Comparison of ENCODE assay signal across 14 cellular contexts in genomic region chr17:1270210-1271019, GRCh38. TPM values are rescaled to one million over a fixed set of nuclear protein-coding genes. Genes with fewer than 3 reads are reported as not detected.
DNase-seq lines count a peak whose midpoint lies in the region; ATAC-seq and TF ChIP-seq lines count a peak whose summit lies in the region.
"Had no signal": no experiment of that assay in that cellular context is flagged by ENCODE, and none has a peak within 500 bp of the region (broad histone marks: within the 10 kb centered on the region; RNA-seq: fewer than 3 reads in every experiment).

Gene BHLHA9 (plus strand): TSS chr17:1270444. CDS start chr17:1270564, 120 bp downstream.

- no peaks in the 10 kb centered on the region for H4K20me1 ChIP-seq in BLaER1
- no peaks in the 10 kb centered on the region for H4K20me1 ChIP-seq in GM23338 (replicated peaks; ENCODE audit: insufficient read depth)

- no peaks in the 10 kb centered on the region for H3K9me3 ChIP-seq in BLaER1

- no peak within 1 kb of the TSS for H3K27ac Mint-ChIP-seq in GM23338
- H3K27ac Mint-ChIP-seq in brain, result peak within 1 kb of the TSS in 1 of 5 experiments; percentile 68
- no peak within 1 kb of the TSS for H3K27ac Mint-ChIP-seq in natural killer cell

- peaks cover 26% of the 10 kb centered on the region for H3K27me3 Mint-ChIP-seq in GM23338 (ENCODE audit: insufficient read depth, low read depth, poor library complexity)
- peaks cover 18% of the 10 kb centered on the region for H3K27me3 Mint-ChIP-seq in brain
- peaks cover 17 to 27% of the 10 kb centered on the region in 2 donors for H3K27me3 Mint-ChIP-seq in natural killer cell (ENCODE audit: low read depth in 2 of 2)

- H3K4me3 Mint-ChIP-seq in GM23338 (peak within 1 kb of the TSS; percentile 87; the same call in 2 of the 3 replicates), brain (peak within 1 kb of the TSS; percentile 88 to 94 (median 91)), natural killer cell (peak within 1 kb of the TSS; percentile 98)

- H3K27me3 ChIP-seq in BLaER1, result peaks cover 27% of the 10 kb centered on the region
- peaks cover 33% of the 10 kb centered on the region for H3K27me3 ChIP-seq in GM23338 (ENCODE audit: insufficient read depth)
- H3K27me3 ChIP-seq: hepatocyte had no signal

- no peak within 1 kb of the TSS for H3K9ac ChIP-seq in BLaER1

- peak; percentile 42 for ATAC-seq in GM23338
- ATAC-seq in natural killer cell, result no peak
- ATAC-seq in GM19467 (IDR thresholded peaks at IDR 0.05; ENCODE audit: unreplicated experiment), result no peak
- ATAC-seq in GM19455 (IDR thresholded peaks at IDR 0.05; ENCODE audit: unreplicated experiment), result no peak
- ATAC-seq in GM19397 (IDR thresholded peaks at IDR 0.05; ENCODE audit: unreplicated experiment), result no peak

- H3K9me3 Mint-ChIP-seq in GM23338 (no peaks in the 10 kb centered on the region), brain (peaks cover 0 to 6% (median 0%) of the 10 kb centered on the region in 5 experiments), natural killer cell (no peaks in the 10 kb centered on the region)

- TF ChIP-seq CTCF in GM23338 (conservative IDR thresholded peaks at IDR 0.05; ENCODE audit: low read depth in 2 of 2) (no peak), brain (conservative IDR thresholded peaks at IDR 0.05) (no peak), natural killer cell (IDR thresholded peaks at IDR 0.05) (no peak)

- H3K79me2 ChIP-seq in GM23338 (replicated peaks; ENCODE audit: insufficient read depth), result no peaks in the 10 kb centered on the region
- H3K79me2 ChIP-seq: hepatocyte had no signal

- H3K27ac ChIP-seq in BLaER1, result no peak within 1 kb of the TSS
- H3K27ac ChIP-seq in GM23338 (ENCODE audit: low read depth), result no peak within 1 kb of the TSS

- H3K4me2 ChIP-seq in BLaER1, result peak within 1 kb of the TSS; percentile 93
- peak within 1 kb of the TSS; percentile 80 for H3K4me2 ChIP-seq in GM23338

- H3K36me3 Mint-ChIP-seq in GM23338 (ENCODE audit: low read depth), result no peaks in the 10 kb centered on the region
- H3K36me3 Mint-ChIP-seq in brain, result no peaks in the 10 kb centered on the region
- H3K36me3 Mint-ChIP-seq in natural killer cell, result no peaks in the 10 kb centered on the region

- H3K4me1 Mint-ChIP-seq in GM23338 (peaks cover 7% of the 10 kb centered on the region; the same call in 2 of the 3 replicates), brain (peaks cover 6% of the 10 kb centered on the region), natural killer cell (peaks cover 13 to 16% of the 10 kb centered on the region in 2 donors)

- no peaks in the 10 kb centered on the region for H3K9me2 ChIP-seq in GM23338 (ENCODE audit: insufficient read depth)

- H3F3A ChIP-seq in GM23338 (replicated peaks; ENCODE audit: low read depth), result peaks cover 11% of the 10 kb centered on the region

- H3K4me3 ChIP-seq in BLaER1, result no peak within 1 kb of the TSS
- H3K4me3 ChIP-seq in GM23338, result peak within 1 kb of the TSS; percentile 57

- H3K4me1 ChIP-seq in BLaER1, result peaks cover 43% of the 10 kb centered on the region
- peaks cover 19% of the 10 kb centered on the region; the same call in 1 of the 2 replicates for H3K4me1 ChIP-seq in GM23338 (ENCODE audit: insufficient read depth)

- peak within 1 kb of the TSS; percentile 91 for H2AFZ ChIP-seq in GM23338

- peak; percentile 72 for DNase-seq in GM23338 (ENCODE audit: low spot score)
- no peak for DNase-seq in natural killer cell
- DNase-seq in activated CD8-positive, alpha-beta memory T cell treated with anti-CD3 and anti-CD28 coated beads for 24 hours, result no peak
- DNase-seq: midbrain; NCI-H2171 treated with DMSO at 0.1 percent for 48 hours; stimulated activated CD4-positive, alpha-beta T cell treated with anti-CD3 and anti-CD28 coated beads, Interleukin-2, amount 100 ng/mL, for 48 hours had no signal

- intact Hi-C loops in natural killer cell (cut with micrococcal nuclease), result no loop called here

- H3K36me3 ChIP-seq in BLaER1, result no peaks in the 10 kb centered on the region
- no peaks in the 10 kb centered on the region for H3K36me3 ChIP-seq in GM23338 (ENCODE audit: insufficient read depth)

TF ChIP-seq in GM23338, 12 proteins besides CTCF, POLR2A, EP300 and RAD21 (continues in another document):
- TF ChIP-seq POLR2AphosphoS5 (IDR thresholded peaks at IDR 0.05; ENCODE audit: low read depth) (peak; percentile 37; the same call in 1 of the 2 replicates), STAT1 (IDR thresholded peaks at IDR 0.05; ENCODE audit: unreplicated experiment) (no peak), NANOG (IDR thresholded peaks at IDR 0.05; ENCODE audit: borderline replicate concordance) (no peak)
- TF ChIP-seq, protein P1, sequence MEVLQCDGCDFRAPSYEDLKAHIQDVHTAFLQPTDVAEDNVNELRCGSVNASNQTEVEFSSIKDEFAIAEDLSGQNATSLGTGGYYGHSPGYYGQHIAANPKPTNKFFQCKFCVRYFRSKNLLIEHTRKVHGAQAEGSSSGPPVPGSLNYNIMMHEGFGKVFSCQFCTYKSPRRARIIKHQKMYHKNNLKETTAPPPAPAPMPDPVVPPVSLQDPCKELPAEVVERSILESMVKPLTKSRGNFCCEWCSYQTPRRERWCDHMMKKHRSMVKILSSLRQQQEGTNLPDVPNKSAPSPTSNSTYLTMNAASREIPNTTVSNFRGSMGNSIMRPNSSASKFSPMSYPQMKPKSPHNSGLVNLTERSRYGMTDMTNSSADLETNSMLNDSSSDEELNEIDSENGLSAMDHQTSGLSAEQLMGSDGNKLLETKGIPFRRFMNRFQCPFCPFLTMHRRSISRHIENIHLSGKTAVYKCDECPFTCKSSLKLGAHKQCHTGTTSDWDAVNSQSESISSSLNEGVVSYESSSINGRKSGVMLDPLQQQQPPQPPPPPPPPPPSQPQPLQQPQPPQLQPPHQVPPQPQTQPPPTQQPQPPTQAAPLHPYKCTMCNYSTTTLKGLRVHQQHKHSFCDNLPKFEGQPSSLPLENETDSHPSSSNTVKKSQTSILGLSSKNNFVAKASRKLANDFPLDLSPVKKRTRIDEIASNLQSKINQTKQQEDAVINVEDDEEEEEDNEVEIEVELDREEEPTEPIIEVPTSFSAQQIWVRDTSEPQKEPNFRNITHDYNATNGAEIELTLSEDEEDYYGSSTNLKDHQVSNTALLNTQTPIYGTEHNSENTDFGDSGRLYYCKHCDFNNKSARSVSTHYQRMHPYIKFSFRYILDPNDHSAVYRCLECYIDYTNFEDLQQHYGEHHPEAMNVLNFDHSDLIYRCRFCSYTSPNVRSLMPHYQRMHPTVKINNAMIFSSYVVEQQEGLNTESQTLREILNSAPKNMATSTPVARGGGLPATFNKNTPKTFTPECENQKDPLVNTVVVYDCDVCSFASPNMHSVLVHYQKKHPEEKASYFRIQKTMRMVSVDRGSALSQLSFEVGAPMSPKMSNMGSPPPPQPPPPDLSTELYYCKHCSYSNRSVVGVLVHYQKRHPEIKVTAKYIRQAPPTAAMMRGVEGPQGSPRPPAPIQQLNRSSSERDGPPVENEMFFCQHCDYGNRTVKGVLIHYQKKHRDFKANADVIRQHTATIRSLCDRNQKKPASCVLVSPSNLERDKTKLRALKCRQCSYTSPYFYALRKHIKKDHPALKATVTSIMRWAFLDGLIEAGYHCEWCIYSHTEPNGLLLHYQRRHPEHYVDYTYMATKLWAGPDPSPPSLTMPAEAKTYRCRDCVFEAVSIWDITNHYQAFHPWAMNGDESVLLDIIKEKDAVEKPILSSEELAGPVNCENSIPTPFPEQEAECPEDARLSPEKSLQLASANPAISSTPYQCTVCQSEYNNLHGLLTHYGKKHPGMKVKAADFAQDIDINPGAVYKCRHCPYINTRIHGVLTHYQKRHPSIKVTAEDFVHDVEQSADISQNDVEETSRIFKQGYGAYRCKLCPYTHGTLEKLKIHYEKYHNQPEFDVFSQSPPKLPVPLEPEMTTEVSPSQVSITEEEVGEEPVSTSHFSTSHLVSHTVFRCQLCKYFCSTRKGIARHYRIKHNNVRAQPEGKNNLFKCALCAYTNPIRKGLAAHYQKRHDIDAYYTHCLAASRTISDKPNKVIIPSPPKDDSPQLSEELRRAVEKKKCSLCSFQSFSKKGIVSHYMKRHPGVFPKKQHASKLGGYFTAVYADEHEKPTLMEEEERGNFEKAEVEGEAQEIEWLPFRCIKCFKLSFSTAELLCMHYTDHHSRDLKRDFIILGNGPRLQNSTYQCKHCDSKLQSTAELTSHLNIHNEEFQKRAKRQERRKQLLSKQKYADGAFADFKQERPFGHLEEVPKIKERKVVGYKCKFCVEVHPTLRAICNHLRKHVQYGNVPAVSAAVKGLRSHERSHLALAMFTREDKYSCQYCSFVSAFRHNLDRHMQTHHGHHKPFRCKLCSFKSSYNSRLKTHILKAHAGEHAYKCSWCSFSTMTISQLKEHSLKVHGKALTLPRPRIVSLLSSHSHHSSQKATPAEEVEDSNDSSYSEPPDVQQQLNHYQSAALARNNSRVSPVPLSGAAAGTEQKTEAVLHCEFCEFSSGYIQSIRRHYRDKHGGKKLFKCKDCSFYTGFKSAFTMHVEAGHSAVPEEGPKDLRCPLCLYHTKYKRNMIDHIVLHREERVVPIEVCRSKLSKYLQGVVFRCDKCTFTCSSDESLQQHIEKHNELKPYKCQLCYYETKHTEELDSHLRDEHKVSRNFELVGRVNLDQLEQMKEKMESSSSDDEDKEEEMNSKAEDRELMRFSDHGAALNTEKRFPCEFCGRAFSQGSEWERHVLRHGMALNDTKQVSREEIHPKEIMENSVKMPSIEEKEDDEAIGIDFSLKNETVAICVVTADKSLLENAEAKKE (CRISPR knock-in tag; IDR thresholded peaks at IDR 0.05), result no peak
- TF ChIP-seq, protein P2, sequence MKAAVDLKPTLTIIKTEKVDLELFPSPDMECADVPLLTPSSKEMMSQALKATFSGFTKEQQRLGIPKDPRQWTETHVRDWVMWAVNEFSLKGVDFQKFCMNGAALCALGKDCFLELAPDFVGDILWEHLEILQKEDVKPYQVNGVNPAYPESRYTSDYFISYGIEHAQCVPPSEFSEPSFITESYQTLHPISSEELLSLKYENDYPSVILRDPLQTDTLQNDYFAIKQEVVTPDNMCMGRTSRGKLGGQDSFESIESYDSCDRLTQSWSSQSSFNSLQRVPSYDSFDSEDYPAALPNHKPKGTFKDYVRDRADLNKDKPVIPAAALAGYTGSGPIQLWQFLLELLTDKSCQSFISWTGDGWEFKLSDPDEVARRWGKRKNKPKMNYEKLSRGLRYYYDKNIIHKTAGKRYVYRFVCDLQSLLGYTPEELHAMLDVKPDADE (IDR thresholded peaks at IDR 0.05), result no peak

RNA-seq across cellular contexts. Expression of gene BHLHA9, which starts in this region (rescaled TPM):
- total RNA-seq in GM23338 (2014; rRNA removed; shearing (Covaris generic)), result 2.3 TPM in 1 of 2 replicates, not detected in the other
- polyA plus RNA-seq in GM23338 (2016; fragmentation: Nextera tagmentation; extraction: Ambion mirVana), result 0.39 and 1.1 TPM in 2 replicates
- polyA plus RNA-seq in brain (ENCODE audit: insufficient read depth, low read depth, low replicate concordance), result not detected
- not detected for total RNA-seq in natural killer cell
- total RNA-seq: hepatocyte, LHCN-M2, renal cortical epithelial cell had no signal
- polyA plus RNA-seq: hepatocyte had no signal
